1 cellular context compared by ENCODE assay signal in the genomic region with DNA sequence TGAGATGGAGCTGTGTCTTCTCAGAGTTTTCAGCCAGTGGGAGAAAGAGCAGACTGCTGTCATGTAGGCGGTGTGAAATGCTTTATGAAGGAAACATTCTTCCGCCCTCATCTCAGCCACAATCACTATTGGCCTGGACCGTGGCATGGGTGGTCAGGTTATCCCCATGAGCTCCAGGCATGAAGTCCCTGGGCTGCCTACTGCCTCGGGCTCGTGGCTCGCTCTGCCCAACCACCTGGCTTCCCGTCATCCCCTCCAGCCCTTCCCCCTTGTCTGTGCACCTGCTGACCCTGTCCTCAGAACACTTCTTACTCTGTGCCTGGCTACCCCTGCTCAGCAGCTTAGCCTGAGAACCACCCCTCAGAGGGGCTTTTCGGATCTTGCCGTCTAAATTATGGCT.
TF ChIP-seq lines count a peak whose summit lies in the region.

No MANE protein-coding gene starts in this region.

TF ChIP-seq in GM12878, 131 proteins besides CTCF, POLR2A, EP300 and RAD21:
- no peak for TF ChIP-seq EED (IDR thresholded peaks at IDR 0.05; ENCODE audit: low read depth)
- TF ChIP-seq SP1 (IDR thresholded peaks at IDR 0.05; ENCODE audit: low read depth, low read length) = no peak
- TF ChIP-seq NBN (IDR thresholded peaks at IDR 0.05) = no peak
- TF ChIP-seq, protein P1, sequence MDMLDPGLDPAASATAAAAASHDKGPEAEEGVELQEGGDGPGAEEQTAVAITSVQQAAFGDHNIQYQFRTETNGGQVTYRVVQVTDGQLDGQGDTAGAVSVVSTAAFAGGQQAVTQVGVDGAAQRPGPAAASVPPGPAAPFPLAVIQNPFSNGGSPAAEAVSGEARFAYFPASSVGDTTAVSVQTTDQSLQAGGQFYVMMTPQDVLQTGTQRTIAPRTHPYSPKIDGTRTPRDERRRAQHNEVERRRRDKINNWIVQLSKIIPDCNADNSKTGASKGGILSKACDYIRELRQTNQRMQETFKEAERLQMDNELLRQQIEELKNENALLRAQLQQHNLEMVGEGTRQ (IDR thresholded peaks at IDR 0.05; ENCODE audit: borderline replicate concordance, low read depth, low read length) = no peak
- no peak for TF ChIP-seq POLR2AphosphoS2 (IDR thresholded peaks at IDR 0.05; ENCODE audit: low read depth, low read length)
- TF ChIP-seq ATF2 (IDR thresholded peaks at IDR 0.05; ENCODE audit: low read length) = no peak
- TF ChIP-seq HDAC6 (IDR thresholded peaks at IDR 0.05; ENCODE audit: unreplicated experiment) = no peak
- TF ChIP-seq TAF1 (IDR thresholded peaks at IDR 0.05; ENCODE audit: borderline replicate concordance, low read depth, low read length) = no peak
- TF ChIP-seq ZNF592 (IDR thresholded peaks at IDR 0.05) = no peak
- TF ChIP-seq ATF7 (IDR thresholded peaks at IDR 0.05; ENCODE audit: low read depth) = no peak
